Comparison of ENCODE assay signal across 31 cellular contexts in the genomic region with DNA sequence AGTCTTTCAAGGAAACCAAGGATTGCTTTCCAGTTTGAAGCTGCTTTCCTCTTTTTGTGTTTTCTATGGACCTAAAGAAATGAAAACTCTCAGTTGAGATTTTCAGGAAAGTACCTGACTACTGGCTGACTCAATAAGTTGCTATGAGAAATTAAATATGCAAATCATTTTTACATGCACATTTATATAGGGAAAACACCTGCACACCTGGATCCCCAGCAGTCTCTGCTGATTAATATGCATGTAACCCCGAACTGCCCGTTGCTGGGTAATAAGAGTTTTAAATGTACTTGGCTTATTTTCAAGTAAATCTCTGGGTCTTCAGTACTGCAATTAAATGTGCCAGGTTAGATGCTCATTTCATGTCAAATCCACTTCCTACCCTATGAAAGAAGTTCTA.
DNase-seq lines count a peak whose midpoint lies in the region; ATAC-seq, FAIRE-seq and TF ChIP-seq lines count a peak whose summit lies in the region.
"Had no signal": no experiment of that assay in that cellular context is flagged by ENCODE, and none has a peak within 500 bp of the region (broad histone marks: within the 10 kb centered on the region; RNA-seq: fewer than 3 reads in every experiment).

No MANE protein-coding gene starts in this region.

- TF ChIP-seq POLR2A in GM12878 (IDR thresholded peaks at IDR 0.05; ENCODE audit: low read depth, low read length) = no peak

- H3K36me3 ChIP-seq in GM12878 (ENCODE audit: control insufficient read depth in 2 of 2, insufficient read depth in 2 of 2, low read length in 1 of 2) = no peaks in the 10 kb centered on the region
- H3K36me3 ChIP-seq: cardiac muscle cell, esophagus squamous epithelium, left ventricle myocardium inferior, MG63, stomach, tibial artery had no signal

- H3K9ac ChIP-seq in GM12878 (ENCODE audit: control insufficient read depth, insufficient read depth, low read length) = no peak overlapping the region

- no peaks in the 10 kb centered on the region for H3K27me3 ChIP-seq in GM12878 (replicated peaks in 1 of 2; ENCODE audit: control insufficient read depth in 2 of 2, insufficient read depth in 2 of 2, low read length in 1 of 2)
- H3K27me3 ChIP-seq: cardiac muscle cell, esophagus squamous epithelium, MG63, stomach, tibial artery had no signal

- TF ChIP-seq EP300 in GM12878 (IDR thresholded peaks at IDR 0.05; ENCODE audit: borderline replicate concordance in 1 of 2, control insufficient read depth in 1 of 2, low read depth in 2 of 2, low read length in 2 of 2) = no peak

- H2AFZ ChIP-seq in GM12878 (ENCODE audit: control insufficient read depth, low read depth, low read length) = no peak overlapping the region
- H2AFZ ChIP-seq: PC-9 had no signal

- no TSS peak for BruUV-seq in GM12878 (replicated peaks; lab: Mats Ljungman, UMichigan)

- no peak overlapping the region for H3K27ac ChIP-seq in GM12878 (ENCODE audit: control insufficient read depth, insufficient read depth)
- H3K27ac ChIP-seq: 22Rv1, cardiac muscle cell, coronary artery, esophagus squamous epithelium, left ventricle myocardium inferior, PC-9, stomach, tibial artery, VCaP had no signal

- H3K79me2 ChIP-seq in GM12878 (ENCODE audit: control insufficient read depth, insufficient read depth, low read length) = no peaks in the 10 kb centered on the region

- RAD21 ChIA-PET in GM12878 (lab: Charles Lee; ENCODE audit: unreplicated experiment) = interaction anchor here (1.1 kb wide), 1 partner anchor 27 kb away, joined by 4 read pairs; no protein-coding TSS in a partner anchor

- intact Hi-C loops in GM12878 (cut with micrococcal nuclease; ENCODE audit: unreplicated experiment) = no loop called here

- SMC1A ChIA-PET in GM12878 (lab: Charles Lee; ENCODE audit: uncharacterized antibody, unreplicated experiment) = no interaction called here

- ATAC-seq in activated CD4-positive, CD25-positive, alpha-beta regulatory T cell treated with anti-CD3 and anti-CD28 coated beads, Interleukin-2, amount 50 U/mL, for 24 hours = peak; percentile 80 to 86
- ATAC-seq in HG02870 (IDR thresholded peaks at IDR 0.05; ENCODE audit: unreplicated experiment) = peak; percentile 54
- ATAC-seq in GM12878 = peak; percentile 71
- ATAC-seq: activated T-cell treated with anti-CD3 and anti-CD28 coated beads, Interleukin-2, amount 50 U/mL, for 4 hours; K562; naive thymus-derived CD4-positive, alpha-beta T cell had no signal

- no peak overlapping the region for H3K4me3 ChIP-seq in GM12878
- H3K4me3 ChIP-seq: cardiac muscle cell, coronary artery, esophagus squamous epithelium, K562, left ventricle myocardium inferior, MG63, PC-9, smooth muscle cell, stomach, tibial artery had no signal

- POLR2A ChIA-PET in GM12878 (lab: Charles Lee) = no interaction called here

- DNase-seq in activated CD4-positive, CD25-positive, alpha-beta regulatory T cell treated with anti-CD3 and anti-CD28 coated beads, Interleukin-2, amount 50 U/mL, for 72 hours = no peak
- DNase-seq in GM18507 (ENCODE audit: extremely low spot score, insufficient read length, low read depth) (no peak), GM12878 (ENCODE audit: low read depth, low spot score) (no peak), NCI-H128 (lab: John Stamatoyannopoulos, UW; ENCODE audit: unreplicated experiment) (no peak), occipital lobe (lab: John Stamatoyannopoulos, UW) (no peak), iPS-NIHi11 (ENCODE audit: low spot score) (no peak)
- DNase-seq: activated T-cell treated with anti-CD3 and anti-CD28 coated beads, Interleukin-2, amount 50 U/mL, for 4 hours; aorta; CD4-positive, CD25-positive, alpha-beta regulatory T cell; EL; esophagus squamous epithelium; hippocampal formation; left ventricle myocardium inferior; MG63; naive thymus-derived CD4-positive, alpha-beta T cell; NCI-H1417 treated with DMSO at 0.1 percent for 48 hours; PC-9; Right ventricle myocardium superior; stimulated activated CD4-positive, alpha-beta T cell treated with anti-CD3 and anti-CD28 coated beads, Interleukin-4, amount 100 ng/mL, for 1 hour; stomach; tibial artery had no signal

- in situ Hi-C loops in GM12878 (cut with MboI) = no loop called here

- TF ChIP-seq CTCF in GM12878 (IDR thresholded peaks at IDR 0.05 in 2 of 3, conservative IDR thresholded peaks at IDR 0.05 in 1 of 3; ENCODE audit: control insufficient read depth in 2 of 3, extremely low read depth in 1 of 3, insufficient read depth in 1 of 3, low read depth in 3 of 3, low read length in 3 of 3) = no peak

- CTCF ChIA-PET in GM12878 (lab: Yijun Ruan, JAX) = interaction anchor here (0.8 kb wide), 1 partner anchor 26 kb away, joined by 3 read pairs; no protein-coding TSS in a partner anchor

- FAIRE-seq in GM18507 (lab: Jason Lieb, UNC) (peak; percentile 46), GM12878 (lab: Jason Lieb, UNC) (no peak)
- FAIRE-seq: frontal cortex, islet of Langerhans, K562 had no signal

- H4K20me1 ChIP-seq in GM12878 (ENCODE audit: control insufficient read depth, insufficient read depth) = no peaks in the 10 kb centered on the region

- 26% methylated on average over 2 of the region's 2 CpGs for WGBS in GM12878 (ENCODE audit: insufficient coverage, insufficient replicate concordance, low lambda C conversion rate, missing lambda C conversion rate)

- no peaks in the 10 kb centered on the region for H3K4me1 ChIP-seq in GM12878 (ENCODE audit: control insufficient read depth, insufficient read depth, low read length)
- H3K4me1 ChIP-seq: esophagus squamous epithelium, left ventricle myocardium inferior, tibial artery had no signal

- no peaks in the 10 kb centered on the region for H3K9me3 ChIP-seq in GM12878 (replicated peaks; ENCODE audit: control insufficient read depth, insufficient read depth, low read length)
- H3K9me3 ChIP-seq: esophagus squamous epithelium, left ventricle myocardium inferior, MG63, stomach, tibial artery had no signal

- H3K4me2 ChIP-seq in GM12878 (ENCODE audit: control insufficient read depth, insufficient read depth) = no peak overlapping the region
- H3K4me2 ChIP-seq: PC-9, smooth muscle cell had no signal

- no peak for TF ChIP-seq RAD21 in GM12878 (IDR thresholded peaks at IDR 0.05; ENCODE audit: insufficient read depth, low read depth, low read length)

TF ChIP-seq in GM12878, 131 proteins besides CTCF, POLR2A, EP300 and RAD21:
- TF ChIP-seq POU2F2 (IDR thresholded peaks at IDR 0.05; ENCODE audit: borderline replicate concordance, low read depth, low read length) (peak; percentile 65; the same call in 1 of the 3 replicates), JUND (IDR thresholded peaks at IDR 0.05; ENCODE audit: low read depth, low read length) (no peak), EED (IDR thresholded peaks at IDR 0.05; ENCODE audit: low read depth) (no peak), NFXL1 (IDR thresholded peaks at IDR 0.05; ENCODE audit: borderline replicate concordance) (no peak), EZH2 (IDR thresholded peaks at IDR 0.05; ENCODE audit: borderline replicate concordance, control insufficient read depth, low read depth, low read length) (no peak)
- TF ChIP-seq, protein P1, sequence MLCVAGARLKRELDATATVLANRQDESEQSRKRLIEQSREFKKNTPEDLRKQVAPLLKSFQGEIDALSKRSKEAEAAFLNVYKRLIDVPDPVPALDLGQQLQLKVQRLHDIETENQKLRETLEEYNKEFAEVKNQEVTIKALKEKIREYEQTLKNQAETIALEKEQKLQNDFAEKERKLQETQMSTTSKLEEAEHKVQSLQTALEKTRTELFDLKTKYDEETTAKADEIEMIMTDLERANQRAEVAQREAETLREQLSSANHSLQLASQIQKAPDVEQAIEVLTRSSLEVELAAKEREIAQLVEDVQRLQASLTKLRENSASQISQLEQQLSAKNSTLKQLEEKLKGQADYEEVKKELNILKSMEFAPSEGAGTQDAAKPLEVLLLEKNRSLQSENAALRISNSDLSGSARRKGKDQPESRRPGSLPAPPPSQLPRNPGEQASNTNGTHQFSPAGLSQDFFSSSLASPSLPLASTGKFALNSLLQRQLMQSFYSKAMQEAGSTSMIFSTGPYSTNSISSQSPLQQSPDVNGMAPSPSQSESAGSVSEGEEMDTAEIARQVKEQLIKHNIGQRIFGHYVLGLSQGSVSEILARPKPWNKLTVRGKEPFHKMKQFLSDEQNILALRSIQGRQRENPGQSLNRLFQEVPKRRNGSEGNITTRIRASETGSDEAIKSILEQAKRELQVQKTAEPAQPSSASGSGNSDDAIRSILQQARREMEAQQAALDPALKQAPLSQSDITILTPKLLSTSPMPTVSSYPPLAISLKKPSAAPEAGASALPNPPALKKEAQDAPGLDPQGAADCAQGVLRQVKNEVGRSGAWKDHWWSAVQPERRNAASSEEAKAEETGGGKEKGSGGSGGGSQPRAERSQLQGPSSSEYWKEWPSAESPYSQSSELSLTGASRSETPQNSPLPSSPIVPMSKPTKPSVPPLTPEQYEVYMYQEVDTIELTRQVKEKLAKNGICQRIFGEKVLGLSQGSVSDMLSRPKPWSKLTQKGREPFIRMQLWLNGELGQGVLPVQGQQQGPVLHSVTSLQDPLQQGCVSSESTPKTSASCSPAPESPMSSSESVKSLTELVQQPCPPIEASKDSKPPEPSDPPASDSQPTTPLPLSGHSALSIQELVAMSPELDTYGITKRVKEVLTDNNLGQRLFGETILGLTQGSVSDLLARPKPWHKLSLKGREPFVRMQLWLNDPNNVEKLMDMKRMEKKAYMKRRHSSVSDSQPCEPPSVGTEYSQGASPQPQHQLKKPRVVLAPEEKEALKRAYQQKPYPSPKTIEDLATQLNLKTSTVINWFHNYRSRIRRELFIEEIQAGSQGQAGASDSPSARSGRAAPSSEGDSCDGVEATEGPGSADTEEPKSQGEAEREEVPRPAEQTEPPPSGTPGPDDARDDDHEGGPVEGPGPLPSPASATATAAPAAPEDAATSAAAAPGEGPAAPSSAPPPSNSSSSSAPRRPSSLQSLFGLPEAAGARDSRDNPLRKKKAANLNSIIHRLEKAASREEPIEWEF (IDR thresholded peaks at IDR 0.05; ENCODE audit: insufficient replicate concordance, low read depth, low read length) = no peak
TF ChIP-seq in GM12878: peak in this region for 1.
